Comparison of ENCODE assay signal across 1 cellular context in the genomic region with DNA sequence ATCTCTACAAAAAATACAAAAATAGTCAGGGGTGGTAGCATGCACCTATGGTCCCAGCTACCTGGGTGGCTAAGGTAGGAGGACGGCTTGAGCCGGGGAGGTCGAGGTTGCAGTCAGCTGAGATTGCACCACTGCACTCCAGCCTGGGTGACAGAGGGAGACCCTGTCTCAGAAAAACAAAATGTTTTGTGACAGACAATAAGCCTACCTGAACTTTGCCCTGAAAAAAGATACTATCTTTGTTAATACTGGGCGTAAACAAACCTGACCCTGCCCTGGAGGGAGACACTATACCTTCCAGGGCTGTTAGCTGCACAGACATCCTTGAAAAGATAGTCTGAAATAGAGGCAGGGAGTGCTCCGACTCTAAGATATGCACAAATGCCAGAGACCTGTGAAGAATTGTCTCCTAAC.
TF ChIP-seq lines count a peak whose summit lies in the region.

No MANE protein-coding gene starts in this region.

TF ChIP-seq in HepG2, 621 proteins besides CTCF, POLR2A, EP300 and RAD21 (continued from another document and continues in another):
- TF ChIP-seq USF2 (IDR thresholded peaks at IDR 0.05; ENCODE audit: low read depth, low read length) (no peak), USF2 (CRISPR knock-in tag; IDR thresholded peaks at IDR 0.05; ENCODE audit: borderline replicate concordance) (no peak), ZNF160 (CRISPR knock-in tag; IDR thresholded peaks at IDR 0.05) (no peak), HMGXB4 (CRISPR knock-in tag; IDR thresholded peaks at IDR 0.05; ENCODE audit: borderline replicate concordance in 1 of 2, low read depth in 1 of 2) (no peak), YEATS2 (CRISPR knock-in tag; IDR thresholded peaks at IDR 0.05; ENCODE audit: borderline replicate concordance) (no peak), ZNF451 (CRISPR knock-in tag; IDR thresholded peaks at IDR 0.05) (no peak), ZNF572 (CRISPR knock-in tag; IDR thresholded peaks at IDR 0.05) (no peak), NFIB (CRISPR knock-in tag; IDR thresholded peaks at IDR 0.05; ENCODE audit: borderline replicate concordance) (no peak), MLLT10 (CRISPR knock-in tag; IDR thresholded peaks at IDR 0.05) (no peak), RBFOX2 (IDR thresholded peaks at IDR 0.05; ENCODE audit: low read depth, low read length) (no peak), ZBTB43 (CRISPR knock-in tag; conservative IDR thresholded peaks at IDR 0.05) (no peak), ZNF253 (CRISPR knock-in tag; IDR thresholded peaks at IDR 0.05; ENCODE audit: borderline replicate concordance) (no peak), ZNF678 (CRISPR knock-in tag; IDR thresholded peaks at IDR 0.05) (no peak), TP53 (CRISPR knock-in tag; conservative IDR thresholded peaks at IDR 0.05) (no peak), ESRRA (CRISPR knock-in tag; IDR thresholded peaks at IDR 0.05; ENCODE audit: low read depth) (no peak), ZNF17 (CRISPR knock-in tag; IDR thresholded peaks at IDR 0.05) (no peak), NFKB2 (CRISPR knock-in tag; IDR thresholded peaks at IDR 0.05; ENCODE audit: borderline replicate concordance) (no peak), CHD2 (IDR thresholded peaks at IDR 0.05; ENCODE audit: low read depth, low read length) (no peak), DDIT3 (CRISPR knock-in tag; IDR thresholded peaks at IDR 0.05) (no peak), ZNF207 (IDR thresholded peaks at IDR 0.05; ENCODE audit: borderline replicate concordance) (no peak), ADNP (CRISPR knock-in tag; IDR thresholded peaks at IDR 0.05) (no peak), ZNF576 (CRISPR knock-in tag; IDR thresholded peaks at IDR 0.05) (no peak), ZNF512B (CRISPR knock-in tag; IDR thresholded peaks at IDR 0.05; ENCODE audit: borderline replicate concordance) (peak; percentile 88; the same call in 1 of the 2 replicates), ZNF83 (CRISPR knock-in tag; IDR thresholded peaks at IDR 0.05; ENCODE audit: borderline replicate concordance) (no peak), PAF1 (CRISPR knock-in tag; IDR thresholded peaks at IDR 0.05) (no peak), SRF (IDR thresholded peaks at IDR 0.05; ENCODE audit: low read depth, low read length) (no peak), REL (CRISPR knock-in tag; conservative IDR thresholded peaks at IDR 0.05) (no peak)
- TF ChIP-seq, protein P1, sequence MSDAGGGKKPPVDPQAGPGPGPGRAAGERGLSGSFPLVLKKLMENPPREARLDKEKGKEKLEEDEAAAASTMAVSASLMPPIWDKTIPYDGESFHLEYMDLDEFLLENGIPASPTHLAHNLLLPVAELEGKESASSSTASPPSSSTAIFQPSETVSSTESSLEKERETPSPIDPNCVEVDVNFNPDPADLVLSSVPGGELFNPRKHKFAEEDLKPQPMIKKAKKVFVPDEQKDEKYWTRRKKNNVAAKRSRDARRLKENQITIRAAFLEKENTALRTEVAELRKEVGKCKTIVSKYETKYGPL (CRISPR knock-in tag; IDR thresholded peaks at IDR 0.05), result no peak
- TF ChIP-seq, protein P2, sequence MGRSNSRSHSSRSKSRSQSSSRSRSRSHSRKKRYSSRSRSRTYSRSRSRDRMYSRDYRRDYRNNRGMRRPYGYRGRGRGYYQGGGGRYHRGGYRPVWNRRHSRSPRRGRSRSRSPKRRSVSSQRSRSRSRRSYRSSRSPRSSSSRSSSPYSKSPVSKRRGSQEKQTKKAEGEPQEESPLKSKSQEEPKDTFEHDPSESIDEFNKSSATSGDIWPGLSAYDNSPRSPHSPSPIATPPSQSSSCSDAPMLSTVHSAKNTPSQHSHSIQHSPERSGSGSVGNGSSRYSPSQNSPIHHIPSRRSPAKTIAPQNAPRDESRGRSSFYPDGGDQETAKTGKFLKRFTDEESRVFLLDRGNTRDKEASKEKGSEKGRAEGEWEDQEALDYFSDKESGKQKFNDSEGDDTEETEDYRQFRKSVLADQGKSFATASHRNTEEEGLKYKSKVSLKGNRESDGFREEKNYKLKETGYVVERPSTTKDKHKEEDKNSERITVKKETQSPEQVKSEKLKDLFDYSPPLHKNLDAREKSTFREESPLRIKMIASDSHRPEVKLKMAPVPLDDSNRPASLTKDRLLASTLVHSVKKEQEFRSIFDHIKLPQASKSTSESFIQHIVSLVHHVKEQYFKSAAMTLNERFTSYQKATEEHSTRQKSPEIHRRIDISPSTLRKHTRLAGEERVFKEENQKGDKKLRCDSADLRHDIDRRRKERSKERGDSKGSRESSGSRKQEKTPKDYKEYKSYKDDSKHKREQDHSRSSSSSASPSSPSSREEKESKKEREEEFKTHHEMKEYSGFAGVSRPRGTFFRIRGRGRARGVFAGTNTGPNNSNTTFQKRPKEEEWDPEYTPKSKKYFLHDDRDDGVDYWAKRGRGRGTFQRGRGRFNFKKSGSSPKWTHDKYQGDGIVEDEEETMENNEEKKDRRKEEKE (IDR thresholded peaks at IDR 0.05), result no peak
- TF ChIP-seq, protein P3, sequence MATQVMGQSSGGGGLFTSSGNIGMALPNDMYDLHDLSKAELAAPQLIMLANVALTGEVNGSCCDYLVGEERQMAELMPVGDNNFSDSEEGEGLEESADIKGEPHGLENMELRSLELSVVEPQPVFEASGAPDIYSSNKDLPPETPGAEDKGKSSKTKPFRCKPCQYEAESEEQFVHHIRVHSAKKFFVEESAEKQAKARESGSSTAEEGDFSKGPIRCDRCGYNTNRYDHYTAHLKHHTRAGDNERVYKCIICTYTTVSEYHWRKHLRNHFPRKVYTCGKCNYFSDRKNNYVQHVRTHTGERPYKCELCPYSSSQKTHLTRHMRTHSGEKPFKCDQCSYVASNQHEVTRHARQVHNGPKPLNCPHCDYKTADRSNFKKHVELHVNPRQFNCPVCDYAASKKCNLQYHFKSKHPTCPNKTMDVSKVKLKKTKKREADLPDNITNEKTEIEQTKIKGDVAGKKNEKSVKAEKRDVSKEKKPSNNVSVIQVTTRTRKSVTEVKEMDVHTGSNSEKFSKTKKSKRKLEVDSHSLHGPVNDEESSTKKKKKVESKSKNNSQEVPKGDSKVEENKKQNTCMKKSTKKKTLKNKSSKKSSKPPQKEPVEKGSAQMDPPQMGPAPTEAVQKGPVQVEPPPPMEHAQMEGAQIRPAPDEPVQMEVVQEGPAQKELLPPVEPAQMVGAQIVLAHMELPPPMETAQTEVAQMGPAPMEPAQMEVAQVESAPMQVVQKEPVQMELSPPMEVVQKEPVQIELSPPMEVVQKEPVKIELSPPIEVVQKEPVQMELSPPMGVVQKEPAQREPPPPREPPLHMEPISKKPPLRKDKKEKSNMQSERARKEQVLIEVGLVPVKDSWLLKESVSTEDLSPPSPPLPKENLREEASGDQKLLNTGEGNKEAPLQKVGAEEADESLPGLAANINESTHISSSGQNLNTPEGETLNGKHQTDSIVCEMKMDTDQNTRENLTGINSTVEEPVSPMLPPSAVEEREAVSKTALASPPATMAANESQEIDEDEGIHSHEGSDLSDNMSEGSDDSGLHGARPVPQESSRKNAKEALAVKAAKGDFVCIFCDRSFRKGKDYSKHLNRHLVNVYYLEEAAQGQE (IDR thresholded peaks at IDR 0.05; ENCODE audit: borderline replicate concordance in 1 of 2, low read depth in 1 of 2, low read length in 2 of 2), result no peak
- TF ChIP-seq, protein P4, sequence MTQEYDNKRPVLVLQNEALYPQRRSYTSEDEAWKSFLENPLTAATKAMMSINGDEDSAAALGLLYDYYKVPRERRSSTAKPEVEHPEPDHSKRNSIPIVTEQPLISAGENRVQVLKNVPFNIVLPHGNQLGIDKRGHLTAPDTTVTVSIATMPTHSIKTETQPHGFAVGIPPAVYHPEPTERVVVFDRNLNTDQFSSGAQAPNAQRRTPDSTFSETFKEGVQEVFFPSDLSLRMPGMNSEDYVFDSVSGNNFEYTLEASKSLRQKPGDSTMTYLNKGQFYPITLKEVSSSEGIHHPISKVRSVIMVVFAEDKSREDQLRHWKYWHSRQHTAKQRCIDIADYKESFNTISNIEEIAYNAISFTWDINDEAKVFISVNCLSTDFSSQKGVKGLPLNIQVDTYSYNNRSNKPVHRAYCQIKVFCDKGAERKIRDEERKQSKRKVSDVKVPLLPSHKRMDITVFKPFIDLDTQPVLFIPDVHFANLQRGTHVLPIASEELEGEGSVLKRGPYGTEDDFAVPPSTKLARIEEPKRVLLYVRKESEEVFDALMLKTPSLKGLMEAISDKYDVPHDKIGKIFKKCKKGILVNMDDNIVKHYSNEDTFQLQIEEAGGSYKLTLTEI (CRISPR knock-in tag; conservative IDR thresholded peaks at IDR 0.05), result no peak
- TF ChIP-seq, protein P5, sequence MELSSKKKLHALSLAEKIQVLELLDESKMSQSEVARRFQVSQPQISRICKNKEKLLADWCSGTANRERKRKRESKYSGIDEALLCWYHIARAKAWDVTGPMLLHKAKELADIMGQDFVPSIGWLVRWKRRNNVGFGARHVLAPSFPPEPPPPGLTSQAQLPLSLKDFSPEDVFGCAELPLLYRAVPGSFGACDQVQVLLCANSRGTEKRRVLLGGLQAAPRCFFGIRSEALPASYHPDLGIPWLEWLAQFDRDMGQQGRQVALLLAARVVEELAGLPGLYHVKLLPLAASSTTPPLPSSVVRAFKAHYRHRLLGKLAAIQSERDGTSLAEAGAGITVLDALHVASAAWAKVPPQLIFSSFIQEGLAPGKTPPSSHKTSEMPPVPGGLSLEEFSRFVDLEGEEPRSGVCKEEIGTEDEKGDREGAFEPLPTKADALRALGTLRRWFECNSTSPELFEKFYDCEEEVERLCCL (CRISPR knock-in tag; IDR thresholded peaks at IDR 0.05; ENCODE audit: borderline replicate concordance), result no peak
